In the genomic region with DNA sequence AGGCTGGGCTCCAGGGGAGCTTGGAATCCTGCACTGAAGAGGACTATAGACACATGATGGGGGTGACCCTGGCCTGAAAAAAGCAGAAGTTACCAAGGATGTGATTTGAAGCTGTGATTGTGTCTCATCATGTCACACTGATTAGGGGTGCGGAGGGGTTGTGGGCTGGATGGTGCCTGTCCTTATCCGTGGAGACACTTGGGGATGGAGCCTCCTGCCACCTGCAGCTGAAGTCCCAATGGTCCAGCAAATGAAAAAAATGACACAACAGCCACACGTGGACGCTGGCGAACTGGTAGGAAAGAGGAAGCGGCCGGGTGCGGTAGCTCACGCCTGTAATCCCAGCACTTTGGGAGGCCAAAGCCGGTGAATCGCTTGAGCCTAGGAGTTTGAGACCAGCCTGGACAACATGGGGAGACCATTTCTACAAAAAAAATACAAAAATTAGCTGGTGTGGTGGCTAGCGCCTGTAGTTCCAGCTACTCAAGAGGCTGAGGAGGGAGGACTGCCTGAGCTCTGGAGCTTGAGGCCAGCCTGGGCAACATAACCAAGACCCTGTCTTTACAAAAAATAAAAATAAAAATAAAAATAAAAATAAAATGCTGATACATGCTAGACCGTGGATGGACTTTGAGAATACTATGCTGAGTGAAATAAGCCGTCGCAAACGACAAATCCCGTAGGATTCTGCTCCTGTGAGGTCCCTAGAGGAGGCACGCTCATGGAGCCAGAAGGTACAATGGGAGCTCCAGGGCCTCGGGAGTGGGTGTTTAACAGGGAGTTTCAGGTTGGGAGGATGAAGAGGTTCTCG, we compare ENCODE assay signal across 6 cellular contexts. TPM values are rescaled to one million over a fixed set of nuclear protein-coding genes. Genes with fewer than 3 reads are reported as not detected.
DNase-seq lines count a peak whose midpoint lies in the region; ATAC-seq and TF ChIP-seq lines count a peak whose summit lies in the region.

No MANE protein-coding gene starts in this region.

- POLR2A ChIA-PET in OCI-LY7 (lab: Charles Lee): interaction anchor here (0.6 to 2.5 kb wide), 9 partner anchors 11 to 242 kb away, joined by 3 to 19 read pairs (median 5); partner anchors contain the start of genes GUK1 and TRIM11

- no peaks in the 10 kb centered on the region for H3K9me2 ChIP-seq in OCI-LY7 (ENCODE audit: insufficient read depth, low read length)

- no peak for DNase-seq in OCI-LY7 (ENCODE audit: low spot score)
- no peak for DNase-seq in left ventricle myocardium inferior
- DNase-seq in uterus: peak in 1 of 2 donors; percentile 32
- no peak for DNase-seq in NCI-H2029 treated with DMSO at 0.1 percent for 48 hours (lab: John Stamatoyannopoulos, UW)
- DNase-seq in NCI-H524 treated with DMSO at 0.1 percent for 48 hours (lab: John Stamatoyannopoulos, UW): no peak

- intact Hi-C loops in OCI-LY7 (cut with micrococcal nuclease; ENCODE audit: unreplicated experiment): loop anchor here (5.0 kb wide), 2 partner anchors 82 to 377 kb away; partner anchors contain the start of gene ARF1
- intact Hi-C loops in left ventricle myocardium inferior (cut with micrococcal nuclease): no loop called here
- intact Hi-C loops in uterus (cut with DNase I; ENCODE audit: low total_unique reads): no loop called here

- H2AFZ ChIP-seq in OCI-LY7 (ENCODE audit: low read length): peak overlapping the region; percentile 65; the same call in 1 of the 2 replicates

- TSS peak; percentile 92 for BruUV-seq in OCI-LY7 (replicated peaks; lab: Mats Ljungman, UMichigan)

- peak overlapping the region; percentile 86 for H3K4me3 ChIP-seq in OCI-LY7 (ENCODE audit: low read depth, low read length, poor library complexity, severe bottlenecking)
- peak overlapping the region; percentile 78 for H3K4me3 ChIP-seq in left ventricle myocardium inferior
- peak overlapping the region; percentile 21 to 37 for H3K4me3 ChIP-seq in uterus

- no peak for TF ChIP-seq CTCF in OCI-LY7 (conservative IDR thresholded peaks at IDR 0.05; ENCODE audit: low read length)
- no peak for TF ChIP-seq CTCF in left ventricle myocardium inferior (IDR thresholded peaks at IDR 0.05; ENCODE audit: borderline replicate concordance)
- no peak for TF ChIP-seq CTCF in uterus (IDR thresholded peaks at IDR 0.05)

- H3K27me3 ChIP-seq in left ventricle myocardium inferior (ENCODE audit: low read depth): peaks cover 9% of the 10 kb centered on the region
- no peaks in the 10 kb centered on the region for H3K27me3 ChIP-seq in uterus

- H3K9me3 ChIP-seq in OCI-LY7 (ENCODE audit: low read length) (no peaks in the 10 kb centered on the region), left ventricle myocardium inferior (replicated peaks) (no peaks in the 10 kb centered on the region), uterus (no peaks in the 10 kb centered on the region)

- H3K36me3 ChIP-seq in OCI-LY7 (ENCODE audit: insufficient read depth, low read length): no peaks in the 10 kb centered on the region
- no peaks in the 10 kb centered on the region for H3K36me3 ChIP-seq in left ventricle myocardium inferior
- no peaks in the 10 kb centered on the region for H3K36me3 ChIP-seq in uterus

- H4K20me1 ChIP-seq in OCI-LY7 (ENCODE audit: insufficient read depth, low read length): peaks cover 5% of the 10 kb centered on the region; the same call in 1 of the 2 replicates

- TF ChIP-seq POLR2A in uterus (IDR thresholded peaks at IDR 0.05): no peak

- H3K79me2 ChIP-seq in OCI-LY7 (ENCODE audit: insufficient read depth, low read depth, low read length): peaks cover 11% of the 10 kb centered on the region; the same call in 1 of the 2 replicates

- H3K27ac ChIP-seq in OCI-LY7 (ENCODE audit: low read depth, low read length, poor library complexity, severe bottlenecking) (peak overlapping the region; percentile 64), left ventricle myocardium inferior (replicated peaks) (peak overlapping the region; percentile 98), uterus (peak overlapping the region; percentile 81 to 99)

- peak; percentile 5 for ATAC-seq in GM18517 (IDR thresholded peaks at IDR 0.05; ENCODE audit: unreplicated experiment)

- CTCF ChIA-PET in OCI-LY7 (lab: Charles Lee; ENCODE audit: unreplicated experiment): interaction anchor here (0.6 to 1.0 kb wide), 5 partner anchors 12 to 315 kb away, joined by 3 to 7 read pairs (median 3); no protein-coding TSS in a partner anchor

- peaks cover 25% of the 10 kb centered on the region for H3K4me1 ChIP-seq in OCI-LY7 (ENCODE audit: insufficient read depth, low read length, poor library complexity, severe bottlenecking)
- H3K4me1 ChIP-seq in left ventricle myocardium inferior: peaks cover 58% of the 10 kb centered on the region
- peaks cover 0 to 8% of the 10 kb centered on the region in 2 donors for H3K4me1 ChIP-seq in uterus

- H3K4me2 ChIP-seq in OCI-LY7 (ENCODE audit: low read length): peak overlapping the region; percentile 99

RNA-seq across cellular contexts. Expression of gene IBA57, which starts 0.8 kb away (rescaled TPM):
- total RNA-seq in OCI-LY7 (2014; rRNA removed; shearing (Covaris generic)): 3.2 and 9.9 TPM in 2 replicates
- total RNA-seq in OCI-LY7 (2022) (9.1 and 10.8 TPM in 2 replicates), left ventricle myocardium inferior (15.0 TPM), uterus (10 to 100 TPM in 2 of 4 donors, 1 to 10 TPM in 2; 3.3 to 13.5 (median 7.5) TPM)

RNA-seq across cellular contexts. Expression of gene GJC2, which starts 15.0 kb away (rescaled TPM):
- 0.22 and 0.31 TPM in 2 replicates for total RNA-seq in OCI-LY7 (2014; rRNA removed; shearing (Covaris generic))
- 0.53 and 0.80 TPM in 2 replicates for total RNA-seq in OCI-LY7 (2022)
- total RNA-seq in left ventricle myocardium inferior: 1.0 TPM
- 10 to 100 TPM in 2 of 4 donors, 1 to 10 TPM in 2; 2.6 to 25.8 (median 10.7) TPM for total RNA-seq in uterus

RNA-seq across cellular contexts. Expression of gene GUK1, which starts 24.7 kb away (rescaled TPM):
- 197 and 201 TPM in 2 replicates for total RNA-seq in OCI-LY7 (2014; rRNA removed; shearing (Covaris generic))
- total RNA-seq in OCI-LY7 (2022) (131 and 154 TPM in 2 replicates), left ventricle myocardium inferior (150 TPM), uterus (100 to 1,000 TPM; 124 to 406 (median 289) TPM)

RNA-seq across cellular contexts. Expression of gene OBSCN, which starts 43.1 kb away (rescaled TPM):
- total RNA-seq in OCI-LY7 (2014; rRNA removed; shearing (Covaris generic)): 29.5 and 51.1 TPM in 2 replicates
- total RNA-seq in OCI-LY7 (2022) (43.7 and 45.2 TPM in 2 replicates), left ventricle myocardium inferior (316 TPM), uterus (10 to 100 TPM in 2 of 4 donors, 1 to 10 TPM in 2; 5.9 to 53.2 (median 22.4) TPM)

RNA-seq across cellular contexts. Expression of gene MRPL55, which starts 55.7 kb away (rescaled TPM):
- 92.8 and 99.5 TPM in 2 replicates for total RNA-seq in OCI-LY7 (2014; rRNA removed; shearing (Covaris generic))
- total RNA-seq in OCI-LY7 (2022) (46.3 and 50.0 TPM in 2 replicates), left ventricle myocardium inferior (51.0 TPM), uterus (10 to 100 TPM; 19.4 to 43.4 (median 33.6) TPM)

Comparison
In these comparisons a context has a peak if more than half of its experiments do, and no peak if none do; other contexts are left out.
1. H3K4me3 ChIP-seq: peak in every context shown above with its lines; median percentile 86 in OCI-LY7; 78 in left ventricle myocardium inferior; 29 in uterus.